Comparison of ENCODE assay signal across 8 cellular contexts in genomic region chr11:10930961-10931760, GRCh38.
A peak's percentile ranks its signal among the peaks of the same experiment; 100 is the strongest.
DNase-seq lines count a peak whose midpoint lies in the region; ATAC-seq and TF ChIP-seq lines count a peak whose summit lies in the region.

No MANE protein-coding gene starts in this region.

- H3K36me3 ChIP-seq in colonic mucosa (no peaks in the 10 kb centered on the region), kidney epithelial cell (ENCODE audit: control insufficient read depth, insufficient read depth, low read length) (no peaks in the 10 kb centered on the region)

- TF ChIP-seq CTCF in colonic mucosa (IDR thresholded peaks at IDR 0.05) (no peak), kidney epithelial cell (IDR thresholded peaks at IDR 0.05; ENCODE audit: insufficient read depth, low read length, poor library complexity, severe bottlenecking) (no peak)

- ATAC-seq in GM21737 (IDR thresholded peaks at IDR 0.05; ENCODE audit: unreplicated experiment): no peak

- H3K27ac ChIP-seq in colonic mucosa: peak overlapping the region; percentile 93

- intact Hi-C loops in colonic mucosa (cut with DNase I): loop anchor here (1.0 to 10.0 kb wide), 3 partner anchors 74 to 844 kb away; partner anchors contain the start of gene ZBED5

- no peaks in the 10 kb centered on the region for H3K9me3 ChIP-seq in colonic mucosa

- no peaks in the 10 kb centered on the region for H3K4me1 ChIP-seq in colonic mucosa

- H3K9ac ChIP-seq in colonic mucosa (ENCODE audit: low read depth in 2 of 2, low read length in 2 of 2): peak overlapping the region; percentile 74 to 93

- H3K27me3 ChIP-seq in colonic mucosa (peaks cover 3% of the 10 kb centered on the region), kidney epithelial cell (ENCODE audit: control insufficient read depth, insufficient read depth, low read length) (no peaks in the 10 kb centered on the region)

- DNase-seq in NCI-H2081 (lab: John Stamatoyannopoulos, UW) (peak; percentile 29 to 60), NCI-H2081 treated with DMSO at 0.1 percent for 48 hours (lab: John Stamatoyannopoulos, UW) (no peak), NCI-H2029 treated with DMSO at 0.1 percent for 48 hours (lab: John Stamatoyannopoulos, UW) (peak; percentile 49), colonic mucosa (peak; percentile 82), kidney epithelial cell (ENCODE audit: low read depth) (no peak)
- peak; percentile 50 to 66 for DNase-seq in activated CD4-positive, alpha-beta T cell treated with anti-CD3 and anti-CD28 coated beads for 4 hours
- peak; percentile 36 for DNase-seq in stimulated activated CD4-positive, alpha-beta T cell treated with anti-CD3 and anti-CD28 coated beads, Interleukin-12 subunit alpha, Interleukin-12 subunit beta, amount 100 ng/mL, for 4 hours

- H3K4me3 ChIP-seq in colonic mucosa (peak overlapping the region; percentile 66), kidney epithelial cell (ENCODE audit: low read depth, low read length) (peak overlapping the region; percentile 54)

Comparison
In these comparisons a context has a peak if more than half of its experiments do, and no peak if none do; other contexts are left out.
1. DNase-seq: peak in NCI-H2081 (2 of 2), NCI-H2029 treated with DMSO at 0.1 percent for 48 hours (single experiment), activated CD4-positive, alpha-beta T cell treated with anti-CD3 and anti-CD28 coated beads for 4 hours (2 of 2), colonic mucosa (single experiment) and stimulated activated CD4-positive, alpha-beta T cell treated with anti-CD3 and anti-CD28 coated beads, Interleukin-12 subunit alpha, Interleukin-12 subunit beta, amount 100 ng/mL, for 4 hours (single experiment); none in NCI-H2081 treated with DMSO at 0.1 percent for 48 hours (single experiment) and kidney epithelial cell (single experiment).